ENCODE assay signal across 20 cellular contexts in the genomic region with DNA sequence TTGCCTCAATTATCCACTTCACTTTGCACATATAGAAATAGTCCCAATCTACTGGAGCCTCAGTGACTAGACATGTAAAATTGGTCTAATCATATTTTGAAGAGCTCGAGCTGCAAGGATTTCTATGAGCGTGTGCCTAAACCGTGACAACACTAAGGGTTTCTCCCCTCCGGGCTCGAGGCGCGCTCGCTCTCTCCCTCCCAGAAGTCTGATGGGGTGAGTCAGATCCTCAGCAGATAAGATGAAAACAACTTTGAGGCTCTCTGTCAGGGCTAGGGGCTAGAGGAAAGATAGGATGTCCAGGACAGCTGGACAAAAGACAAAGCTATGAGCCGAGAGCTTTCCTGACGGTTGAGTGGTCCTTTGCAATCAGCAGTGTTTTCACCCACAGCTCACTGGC.
"Had no signal": no experiment of that assay in that cellular context is flagged by ENCODE, and none has a peak within 500 bp of the region (broad histone marks: within the 10 kb centered on the region; RNA-seq: fewer than 3 reads in every experiment).

No MANE protein-coding gene starts in this region.

- ATAC-seq: activated CD4-positive, CD25-positive, alpha-beta regulatory T cell treated with anti-CD3 and anti-CD28 coated beads, Interleukin-2, amount 50 U/mL, for 24 hours; activated CD8-positive, alpha-beta T cell treated with anti-CD3 and anti-CD28 coated beads, Interleukin-2, amount 10 ng/mL, durations not matched to agents 7 days and 5 days; esophagus mucosa; naive thymus-derived CD4-positive, alpha-beta T cell; right cardiac atrium; stimulated activated effector memory CD8-positive, alpha-beta T cell treated with anti-CD3 and anti-CD28 coated beads, Interleukin-12 subunit alpha, Interleukin-12 subunit beta, amount 100 ng/mL, for 72 hours had no signal

- H3K36me3 ChIP-seq: breast epithelium, neural progenitor cell, prostate gland, stomach, upper lobe of left lung had no signal

- H3K9me3 ChIP-seq: breast epithelium, prostate gland, stomach, upper lobe of left lung had no signal

- H3K4me1 ChIP-seq: breast epithelium, neural progenitor cell, prostate gland had no signal

- H3K27ac ChIP-seq: breast epithelium, neural progenitor cell, prostate gland, stomach, upper lobe of left lung had no signal

- H3K4me3 ChIP-seq: breast epithelium, neural progenitor cell, prostate gland, stomach, upper lobe of left lung had no signal

- H3K27me3 ChIP-seq: upper lobe of left lung had no signal

- DNase-seq: activated CD4-positive, alpha-beta T cell treated with anti-CD3 and anti-CD28 coated beads, Interleukin-2, amount 10 ng/mL, durations not matched to agents 7 days and 5 days; activated CD8-positive, alpha-beta T cell treated with anti-CD3 and anti-CD28 coated beads, Interleukin-2, amount 10 ng/mL, durations not matched to agents 7 days and 5 days; activated naive CD4-positive, alpha-beta T cell treated with anti-CD3 and anti-CD28 coated beads for 36 hours; activated T-cell treated with anti-CD3 and anti-CD28 coated beads, Interleukin-2, amount 50 U/mL, for 24 hours; aorta; cortex of kidney; effector CD8-positive, alpha-beta T cell; mesendoderm; naive thymus-derived CD4-positive, alpha-beta T cell; right cardiac atrium; stimulated activated CD4-positive, alpha-beta T cell treated with anti-CD3 and anti-CD28 coated beads, Interleukin-15, amount 100 ng/mL, for 24 hours; stimulated activated CD4-positive, alpha-beta T cell treated with anti-CD3 and anti-CD28 coated beads, Interleukin-2, amount 100 ng/mL, for 48 hours; stomach had no signal
